1 cellular context compared by ENCODE assay signal in genomic region chr2:160836755-160837154, GRCh38.
TF ChIP-seq lines count a peak whose summit lies in the region.

No MANE protein-coding gene starts in this region.

TF ChIP-seq in GM23338, 12 proteins besides CTCF, POLR2A, EP300 and RAD21 (continued from another document):
- TF ChIP-seq REST (IDR thresholded peaks at IDR 0.05; ENCODE audit: unreplicated experiment): no peak
- TF ChIP-seq EZH2phosphoT487 (IDR thresholded peaks at IDR 0.05; ENCODE audit: unreplicated experiment): no peak
- no peak for TF ChIP-seq CREB1 (CRISPR knock-in tag; IDR thresholded peaks at IDR 0.05; ENCODE audit: low read depth)
- no peak for TF ChIP-seq POLR2AphosphoS5 (IDR thresholded peaks at IDR 0.05; ENCODE audit: low read depth)
- TF ChIP-seq NANOG (IDR thresholded peaks at IDR 0.05; ENCODE audit: borderline replicate concordance): no peak
- TF ChIP-seq ETS1 (IDR thresholded peaks at IDR 0.05): no peak
- no peak for TF ChIP-seq ZNF331 (CRISPR knock-in tag; IDR thresholded peaks at IDR 0.05; ENCODE audit: low read depth)
